14 cellular contexts compared by ENCODE assay signal in genomic region chr13:50527612-50528509, GRCh38.
DNase-seq lines count a peak whose midpoint lies in the region; ATAC-seq, FAIRE-seq and TF ChIP-seq lines count a peak whose summit lies in the region.
"Had no signal": no experiment of that assay in that cellular context is flagged by ENCODE, and none has a peak within 500 bp of the region (broad histone marks: within the 10 kb centered on the region; RNA-seq: fewer than 3 reads in every experiment).

No MANE protein-coding gene starts in this region.

- POLR2A ChIA-PET in activated CD4-positive, alpha-beta memory T cell treated with anti-CD3 and anti-CD28 coated beads for 36 hours (lab: Charles Lee), result no interaction called here
- POLR2A ChIA-PET in activated CD4-positive, alpha-beta memory T cell treated with anti-CD3 and anti-CD28 coated beads, Interleukin-2, amount 10 ng/mL, durations not matched to agents 7 days and 5 days (lab: Charles Lee), result interaction anchor here (1.5 to 1.8 kb wide), 2 partner anchors 404 to 446 kb away, joined by 3 to 6 read pairs; no protein-coding TSS in a partner anchor

- CTCF ChIA-PET in activated CD4-positive, alpha-beta memory T cell treated with anti-CD3 and anti-CD28 coated beads for 36 hours (lab: Charles Lee), result interaction anchor here (1.1 to 1.6 kb wide), 2 partner anchors 384 to 551 kb away, joined by 3 to 7 read pairs; no protein-coding TSS in a partner anchor
- CTCF ChIA-PET in activated CD4-positive, alpha-beta memory T cell treated with anti-CD3 and anti-CD28 coated beads, Interleukin-2, amount 10 ng/mL, durations not matched to agents 7 days and 5 days (lab: Charles Lee), result interaction anchor here (1.0 kb wide), 1 partner anchor 443 kb away, joined by 3 read pairs; no protein-coding TSS in a partner anchor

- peaks cover 15% of the 10 kb centered on the region for H3K4me1 Mint-ChIP-seq in activated CD4-positive, alpha-beta memory T cell treated with anti-CD3 and anti-CD28 coated beads for 36 hours (ENCODE audit: low read depth)
- peaks cover 19% of the 10 kb centered on the region for H3K4me1 Mint-ChIP-seq in activated CD4-positive, alpha-beta memory T cell treated with anti-CD3 and anti-CD28 coated beads, Interleukin-2, amount 10 ng/mL, durations not matched to agents 7 days and 5 days
- peaks cover 40 to 53% of the 10 kb centered on the region in 2 donors for H3K4me1 Mint-ChIP-seq in stimulated activated naive B cell treated with anti-CD40 and anti-IgM and Interleukin-4, amounts not matched to agents 10 μg/mL and 1 μg/mL and 100 μg/mL, for 72 hours

- intact Hi-C loops in activated CD4-positive, alpha-beta memory T cell treated with anti-CD3 and anti-CD28 coated beads for 36 hours (cut with micrococcal nuclease), result no loop called here

- no peaks in the 10 kb centered on the region for H3K36me3 Mint-ChIP-seq in activated CD4-positive, alpha-beta memory T cell treated with anti-CD3 and anti-CD28 coated beads for 36 hours
- no peaks in the 10 kb centered on the region for H3K36me3 Mint-ChIP-seq in activated CD4-positive, alpha-beta memory T cell treated with anti-CD3 and anti-CD28 coated beads, Interleukin-2, amount 10 ng/mL, durations not matched to agents 7 days and 5 days (ENCODE audit: low read depth)
- H3K36me3 Mint-ChIP-seq in stimulated activated naive B cell treated with anti-CD40 and anti-IgM and Interleukin-4, amounts not matched to agents 10 μg/mL and 1 μg/mL and 100 μg/mL, for 72 hours, result no peaks in the 10 kb centered on the region
- H3K36me3 Mint-ChIP-seq: IgD-negative memory B cell; naive thymus-derived CD8-positive, alpha-beta T cell had no signal

- peak; percentile 57 for FAIRE-seq in RCC 7860 (lab: Jason Lieb, UNC)

- no peaks in the 10 kb centered on the region for H3K27me3 Mint-ChIP-seq in activated CD4-positive, alpha-beta memory T cell treated with anti-CD3 and anti-CD28 coated beads for 36 hours
- H3K27me3 Mint-ChIP-seq in activated CD4-positive, alpha-beta memory T cell treated with anti-CD3 and anti-CD28 coated beads, Interleukin-2, amount 10 ng/mL, durations not matched to agents 7 days and 5 days, result peaks cover 11% of the 10 kb centered on the region
- peaks cover 0 to 5% of the 10 kb centered on the region in 2 donors for H3K27me3 Mint-ChIP-seq in stimulated activated naive B cell treated with anti-CD40 and anti-IgM and Interleukin-4, amounts not matched to agents 10 μg/mL and 1 μg/mL and 100 μg/mL, for 72 hours
- H3K27me3 Mint-ChIP-seq: IgD-negative memory B cell had no signal

- TF ChIP-seq POLR2A in erythroblast (IDR thresholded peaks at IDR 0.05; ENCODE audit: low read length), result no peak

- H3K27ac Mint-ChIP-seq in activated CD4-positive, alpha-beta memory T cell treated with anti-CD3 and anti-CD28 coated beads for 36 hours, result no peak overlapping the region
- H3K27ac Mint-ChIP-seq in activated CD4-positive, alpha-beta memory T cell treated with anti-CD3 and anti-CD28 coated beads, Interleukin-2, amount 10 ng/mL, durations not matched to agents 7 days and 5 days, result no peak overlapping the region
- H3K27ac Mint-ChIP-seq in stimulated activated naive B cell treated with anti-CD40 and anti-IgM and Interleukin-4, amounts not matched to agents 10 μg/mL and 1 μg/mL and 100 μg/mL, for 72 hours, result no peak overlapping the region
- H3K27ac Mint-ChIP-seq: T-helper 1 cell treated with Interleukin-12 subunit alpha and Interleukin-12 subunit beta and Interleukin-4 antibody, amounts not matched to agents 30 μg/mL and 1 μg/mL, for 36 hours had no signal

- ATAC-seq in stimulated activated naive B cell treated with anti-CD40 and anti-IgM and Interleukin-4, amounts not matched to agents 10 μg/mL and 1 μg/mL and 100 μg/mL, for 72 hours (replicated peaks), result peak; percentile 40 to 65
- ATAC-seq in GM19455 (IDR thresholded peaks at IDR 0.05; ENCODE audit: unreplicated experiment), result no peak
- ATAC-seq: naive thymus-derived CD8-positive, alpha-beta T cell had no signal

- peak; percentile 33 for DNase-seq in activated CD4-positive, alpha-beta memory T cell treated with anti-CD3 and anti-CD28 coated beads for 36 hours
- DNase-seq in activated CD4-positive, alpha-beta memory T cell treated with anti-CD3 and anti-CD28 coated beads, Interleukin-2, amount 10 ng/mL, durations not matched to agents 7 days and 5 days, result no peak
- DNase-seq in RCC 7860 (ENCODE audit: low spot score), result peak; percentile 59
- peak; percentile 27 to 51 for DNase-seq in erythroblast (lab: John Stamatoyannopoulos, UW)
- peak; percentile 13 for DNase-seq in stimulated activated naive B cell treated with anti-CD40 and anti-IgM and Interleukin-4, amounts not matched to agents 10 μg/mL and 1 μg/mL and 100 μg/mL, for 72 hours
- DNase-seq in HT-29 (ENCODE audit: low spot score), result no peak
- no peak for DNase-seq in COR-L47 (lab: John Stamatoyannopoulos, UW)
- DNase-seq: activated effector memory CD4-positive, alpha-beta T cell treated with Interleukin-2 at 50 U/mL for 16 hours; naive thymus-derived CD8-positive, alpha-beta T cell; stimulated activated CD4-positive, alpha-beta T cell treated with anti-CD3 and anti-CD28 coated beads, Interleukin-4, amount 100 ng/mL, for 4 hours; uterus had no signal

- H3K4me3 Mint-ChIP-seq in activated CD4-positive, alpha-beta memory T cell treated with anti-CD3 and anti-CD28 coated beads for 36 hours, result no peak overlapping the region
- no peak overlapping the region for H3K4me3 Mint-ChIP-seq in activated CD4-positive, alpha-beta memory T cell treated with anti-CD3 and anti-CD28 coated beads, Interleukin-2, amount 10 ng/mL, durations not matched to agents 7 days and 5 days
- H3K4me3 Mint-ChIP-seq in stimulated activated naive B cell treated with anti-CD40 and anti-IgM and Interleukin-4, amounts not matched to agents 10 μg/mL and 1 μg/mL and 100 μg/mL, for 72 hours, result peak overlapping the region in 1 of 2 donors; percentile 39
- H3K4me3 Mint-ChIP-seq: naive thymus-derived CD8-positive, alpha-beta T cell; T-helper 1 cell treated with Interleukin-12 subunit alpha and Interleukin-12 subunit beta and Interleukin-4 antibody, amounts not matched to agents 30 μg/mL and 1 μg/mL, for 36 hours had no signal

- no peaks in the 10 kb centered on the region for H3K9me3 Mint-ChIP-seq in activated CD4-positive, alpha-beta memory T cell treated with anti-CD3 and anti-CD28 coated beads for 36 hours
- no peaks in the 10 kb centered on the region for H3K9me3 Mint-ChIP-seq in activated CD4-positive, alpha-beta memory T cell treated with anti-CD3 and anti-CD28 coated beads, Interleukin-2, amount 10 ng/mL, durations not matched to agents 7 days and 5 days
- peaks cover 0 to 1% of the 10 kb centered on the region in 2 donors for H3K9me3 Mint-ChIP-seq in stimulated activated naive B cell treated with anti-CD40 and anti-IgM and Interleukin-4, amounts not matched to agents 10 μg/mL and 1 μg/mL and 100 μg/mL, for 72 hours
- H3K9me3 Mint-ChIP-seq: IgD-negative memory B cell; naive thymus-derived CD8-positive, alpha-beta T cell; T-helper 1 cell treated with Interleukin-12 subunit alpha and Interleukin-12 subunit beta and Interleukin-4 antibody, amounts not matched to agents 30 μg/mL and 1 μg/mL, for 36 hours had no signal

Comparison
In these comparisons a context has a peak if more than half of its experiments do, and no peak if none do; other contexts are left out.
1. DNase-seq: peak in activated CD4-positive, alpha-beta memory T cell treated with anti-CD3 and anti-CD28 coated beads for 36 hours (single experiment), RCC 7860 (single experiment), erythroblast (2 of 2) and stimulated activated naive B cell treated with anti-CD40 and anti-IgM and Interleukin-4, amounts not matched to agents 10 μg/mL and 1 μg/mL and 100 μg/mL, for 72 hours (single experiment); none in activated CD4-positive, alpha-beta memory T cell treated with anti-CD3 and anti-CD28 coated beads, Interleukin-2, amount 10 ng/mL, durations not matched to agents 7 days and 5 days (single experiment), HT-29 (single experiment) and COR-L47 (single experiment).